22 cellular contexts compared by ENCODE assay signal in the genomic region with DNA sequence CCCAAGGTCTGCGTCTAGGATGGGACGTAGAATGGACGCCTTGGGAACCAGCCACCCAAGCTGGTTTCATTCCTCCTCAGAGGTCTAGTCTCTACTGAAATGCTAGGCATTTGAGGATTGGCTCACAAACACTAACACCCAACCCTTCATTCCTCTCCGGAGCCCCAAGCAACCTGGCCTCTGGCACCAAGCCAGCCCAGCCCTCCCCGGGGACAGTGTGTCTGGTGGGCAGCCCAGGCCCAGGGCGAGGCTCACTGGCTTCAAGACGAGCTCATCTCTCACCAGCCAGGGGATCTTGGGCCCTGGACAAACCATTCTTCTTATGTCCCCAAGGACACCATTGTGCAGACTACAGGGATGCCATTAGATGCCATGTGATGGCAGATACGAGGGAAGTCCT.
A peak's percentile ranks its signal among the peaks of the same experiment; 100 is the strongest.
DNase-seq lines count a peak whose midpoint lies in the region; ATAC-seq, FAIRE-seq and TF ChIP-seq lines count a peak whose summit lies in the region.
"Had no signal": no experiment of that assay in that cellular context is flagged by ENCODE, and none has a peak within 500 bp of the region (broad histone marks: within the 10 kb centered on the region; RNA-seq: fewer than 3 reads in every experiment).

No MANE protein-coding gene starts in this region.

- ATAC-seq in GM19328 (IDR thresholded peaks at IDR 0.05; ENCODE audit: unreplicated experiment), result no peak
- ATAC-seq in HG02571 (IDR thresholded peaks at IDR 0.05; ENCODE audit: unreplicated experiment), result no peak
- ATAC-seq: HepG2 had no signal

- 0 out of 2 replicates have a peak overlapping the region, but pooled peaks have one; percentile 63 for H3K4me3 Mint-ChIP-seq in HFFc6
- H3K4me3 Mint-ChIP-seq in osteocyte (ENCODE audit: unreplicated experiment), result no peak overlapping the region
- H3K4me3 Mint-ChIP-seq: CD4-positive, alpha-beta memory T cell had no signal

- no peak for TF ChIP-seq CTCF in HFFc6 (IDR thresholded peaks at IDR 0.05)
- no peak for TF ChIP-seq CTCF in bronchial epithelial cell (IDR thresholded peaks at IDR 0.05; ENCODE audit: insufficient read depth, low read length, severe bottlenecking)
- TF ChIP-seq CTCF in osteocyte (IDR thresholded peaks at IDR 0.05), result no peak

- H3K36me3 ChIP-seq in BLaER1 treated with 17β-estradiol and CSF1 and Interleukin-3, amounts not matched to agents 10 nM and 100 nM, result peaks cover 5 to 54% (median 17%) of the 10 kb centered on the region in 11 experiments; a peak in 17 of 22 replicates
- H3K36me3 ChIP-seq in bronchial epithelial cell (ENCODE audit: control insufficient read depth, insufficient read depth, low read length), result peaks cover 6% of the 10 kb centered on the region

- peaks cover 62% of the 10 kb centered on the region for H3K36me3 Mint-ChIP-seq in HFFc6 (ENCODE audit: low read depth)
- H3K36me3 Mint-ChIP-seq in osteocyte (ENCODE audit: unreplicated experiment), result peaks cover 45% of the 10 kb centered on the region

- H3K4me2 ChIP-seq in BLaER1 treated with 17β-estradiol and CSF1 and Interleukin-3, amounts not matched to agents 10 nM and 100 nM, result peak overlapping the region in 6 of 11 experiments; percentile 4 to 39 (median 30); a peak in 6 of 22 replicates

- peaks cover 10% of the 10 kb centered on the region for H3K9me3 Mint-ChIP-seq in HFFc6
- peaks cover 3% of the 10 kb centered on the region for H3K9me3 Mint-ChIP-seq in osteocyte (ENCODE audit: unreplicated experiment)
- H3K9me3 Mint-ChIP-seq: CD4-positive, alpha-beta memory T cell had no signal

- peaks cover 0 to 4% (median 0%) of the 10 kb centered on the region in 11 experiments; a peak in 3 of 22 replicates for H4K20me1 ChIP-seq in BLaER1 treated with 17β-estradiol and CSF1 and Interleukin-3, amounts not matched to agents 10 nM and 100 nM

- no peak overlapping the region for H3K9ac ChIP-seq in BLaER1 treated with 17β-estradiol and CSF1 and Interleukin-3, amounts not matched to agents 10 nM and 100 nM

- H3K27me3 Mint-ChIP-seq in HFFc6 (ENCODE audit: insufficient read depth) (no peaks in the 10 kb centered on the region; the same call in 1 of the 2 replicates), osteocyte (ENCODE audit: unreplicated experiment) (no peaks in the 10 kb centered on the region)
- H3K27me3 Mint-ChIP-seq: CD4-positive, alpha-beta memory T cell had no signal

- no peak overlapping the region for H3K27ac ChIP-seq in BLaER1 treated with 17β-estradiol and CSF1 and Interleukin-3, amounts not matched to agents 10 nM and 100 nM

- H3K4me1 ChIP-seq in BLaER1 treated with 17β-estradiol and CSF1 and Interleukin-3, amounts not matched to agents 10 nM and 100 nM, result peaks cover 3 to 39% (median 22%) of the 10 kb centered on the region in 10 experiments

- H3K27me3 ChIP-seq in BLaER1 treated with 17β-estradiol and CSF1 and Interleukin-3, amounts not matched to agents 10 nM and 100 nM, result no peaks in the 10 kb centered on the region
- H3K27me3 ChIP-seq in bronchial epithelial cell (ENCODE audit: control insufficient read depth, insufficient read depth, low read length), result no peaks in the 10 kb centered on the region
- H3K27me3 ChIP-seq: MG63 had no signal

- DNase-seq in HFFc6, result no peak
- no peak for DNase-seq in bronchial epithelial cell (ENCODE audit: low read depth)
- no peak for DNase-seq in osteocyte (ENCODE audit: extremely low spot score, unreplicated experiment)
- DNase-seq in H4 (ENCODE audit: low spot score), result no peak
- no peak for DNase-seq in GM19238 (ENCODE audit: insufficient read length, low spot score)
- DNase-seq: ACHN; Calu3; CD4-positive, alpha-beta memory T cell; DMS79; GOT3; Karpas-422; MG63; NCI-H1092; NCI-H146; NCI-H524 treated with DMSO at 0.1 percent for 48 hours; RPMI8226; SIG-M5; SW 1271 had no signal

- peak; percentile 82 for FAIRE-seq in bronchial epithelial cell (lab: Jason Lieb, UNC)
- FAIRE-seq: HepG2 had no signal

- peaks cover 53% of the 10 kb centered on the region for H3K4me1 Mint-ChIP-seq in HFFc6 (ENCODE audit: low read depth)
- H3K4me1 Mint-ChIP-seq in osteocyte (ENCODE audit: unreplicated experiment), result peaks cover 22% of the 10 kb centered on the region
- H3K4me1 Mint-ChIP-seq: CD4-positive, alpha-beta memory T cell had no signal

- peaks cover 3 to 26% (median 9%) of the 10 kb centered on the region in 11 experiments; a peak in 20 of 22 replicates for H3K9me3 ChIP-seq in BLaER1 treated with 17β-estradiol and CSF1 and Interleukin-3, amounts not matched to agents 10 nM and 100 nM (replicated peaks in 1 of 11)

- H3K4me3 ChIP-seq in BLaER1 treated with 17β-estradiol and CSF1 and Interleukin-3, amounts not matched to agents 10 nM and 100 nM, result no peak overlapping the region
- no peak overlapping the region for H3K4me3 ChIP-seq in bronchial epithelial cell (ENCODE audit: low read depth, low read length)
- H3K4me3 ChIP-seq: MG63 had no signal

- H3K27ac Mint-ChIP-seq in HFFc6, result peak overlapping the region; percentile 81
- H3K27ac Mint-ChIP-seq in osteocyte (ENCODE audit: unreplicated experiment), result peak overlapping the region; percentile 31
- H3K27ac Mint-ChIP-seq: CD4-positive, alpha-beta memory T cell had no signal
